In the genomic region with DNA sequence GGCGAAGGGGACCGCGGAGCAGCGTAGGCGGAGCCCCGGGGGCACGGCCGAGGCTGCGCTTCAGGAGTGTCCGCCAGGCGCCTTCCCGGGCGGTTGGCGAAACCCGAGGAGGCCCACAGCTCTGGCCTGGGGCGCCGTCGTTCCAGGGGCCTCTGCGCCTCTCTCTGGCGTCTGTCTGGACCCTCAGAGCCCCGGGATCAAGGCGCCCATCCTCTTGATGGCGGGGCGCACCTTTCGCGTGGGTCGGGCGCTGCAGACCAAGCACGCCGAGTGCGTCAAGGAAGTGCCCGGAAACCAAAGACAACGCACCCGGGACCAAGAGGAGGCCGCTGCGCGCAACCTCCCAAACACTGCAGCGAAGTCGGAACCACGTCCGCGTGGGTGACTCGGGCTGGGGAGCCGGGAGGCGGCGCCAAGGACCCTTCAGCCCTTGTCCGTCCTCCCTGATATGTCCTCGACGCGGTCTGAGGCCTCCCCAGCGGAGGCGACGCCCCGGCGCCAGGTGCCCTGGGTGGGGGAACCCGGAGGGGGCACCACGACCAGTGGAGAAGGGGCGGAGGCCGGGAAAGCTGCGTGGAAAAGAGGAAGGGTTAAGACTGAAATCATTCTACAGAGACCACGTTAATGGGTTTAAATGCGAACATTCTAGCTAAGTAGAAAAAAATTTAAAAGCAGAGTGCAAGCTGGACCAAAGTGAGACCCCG, we compare ENCODE assay signal across 22 cellular contexts. TPM values are rescaled to one million over a fixed set of nuclear protein-coding genes. Genes with fewer than 3 reads are reported as not detected.
DNase-seq lines count a peak whose midpoint lies in the region; ATAC-seq and TF ChIP-seq lines count a peak whose summit lies in the region.
"Had no signal": no experiment of that assay in that cellular context is flagged by ENCODE, and none has a peak within 500 bp of the region (broad histone marks: within the 10 kb centered on the region; RNA-seq: fewer than 3 reads in every experiment).

No MANE protein-coding gene starts in this region.

- peak overlapping the region; percentile 56 for H3K4me3 ChIP-seq in endodermal cell (ENCODE audit: low read length)
- no peak overlapping the region for H3K4me3 ChIP-seq in upper lobe of right lung

- peaks cover 64% of the 10 kb centered on the region for H3K27me3 Mint-ChIP-seq in T-helper 1 cell treated with Interleukin-12 subunit alpha and Interleukin-12 subunit beta and Interleukin-4 antibody, amounts not matched to agents 30 μg/mL and 1 μg/mL, for 36 hours (ENCODE audit: low read depth)
- H3K27me3 Mint-ChIP-seq in endodermal cell (ENCODE audit: insufficient read depth) (peaks cover 97% of the 10 kb centered on the region), neural crest cell (ENCODE audit: low read depth) (peaks cover 95% of the 10 kb centered on the region)

- H3K27ac ChIP-seq in endodermal cell (ENCODE audit: low read depth, low read length) (no peak overlapping the region), upper lobe of right lung (no peak overlapping the region)

- peaks cover 4% of the 10 kb centered on the region; the same call in 1 of the 2 replicates for H3K4me1 ChIP-seq in ES-I3 (ENCODE audit: insufficient read depth, low read length)
- no peaks in the 10 kb centered on the region for H3K4me1 ChIP-seq in endodermal cell (ENCODE audit: control insufficient read depth, insufficient read depth, low read length)
- H3K4me1 ChIP-seq in upper lobe of right lung, result peaks cover 8% of the 10 kb centered on the region

- TF ChIP-seq CTCF in endodermal cell (conservative IDR thresholded peaks at IDR 0.05) (peak; percentile 57), neural crest cell (conservative IDR thresholded peaks at IDR 0.05) (peak; percentile 31), upper lobe of right lung (IDR thresholded peaks at IDR 0.05) (no peak)

- intact Hi-C loops in upper lobe of right lung (cut with DNase I), result no loop called here

- peaks cover 99% of the 10 kb centered on the region for H3K27me3 ChIP-seq in endodermal cell (ENCODE audit: control insufficient read depth, insufficient read depth, low read length, poor library complexity, severe bottlenecking)
- peaks cover 97% of the 10 kb centered on the region for H3K27me3 ChIP-seq in upper lobe of right lung

- H3K9ac ChIP-seq in ES-I3 (ENCODE audit: low read depth, low read length), result peak overlapping the region; percentile 48; the same call in 1 of the 2 replicates
- H3K9ac ChIP-seq in endodermal cell (ENCODE audit: extremely low read depth, low read length, poor library complexity, severe bottlenecking), result no peak overlapping the region

- H3K9me3 ChIP-seq in ES-I3 (ENCODE audit: control insufficient read depth, insufficient read depth, low read length) (no peaks in the 10 kb centered on the region), endodermal cell (ENCODE audit: control insufficient read depth, low read length) (no peaks in the 10 kb centered on the region), upper lobe of right lung (no peaks in the 10 kb centered on the region)

- H3K27ac Mint-ChIP-seq in T-helper 1 cell treated with Interleukin-12 subunit alpha and Interleukin-12 subunit beta and Interleukin-4 antibody, amounts not matched to agents 30 μg/mL and 1 μg/mL, for 36 hours, result no peak overlapping the region
- H3K27ac Mint-ChIP-seq in endodermal cell (no peak overlapping the region), neural crest cell (ENCODE audit: unreplicated experiment) (no peak overlapping the region)
- H3K27ac Mint-ChIP-seq: CD4-positive, CD25-positive, alpha-beta regulatory T cell; stimulated activated naive CD8-positive, alpha-beta T cell treated with anti-CD3 and anti-CD28 coated beads, Interleukin-15, Interleukin-2, amounts not matched to agents 100 ng/mL and 50 ng/mL, for 24 hours had no signal

- H3K9me3 Mint-ChIP-seq in T-helper 1 cell treated with Interleukin-12 subunit alpha and Interleukin-12 subunit beta and Interleukin-4 antibody, amounts not matched to agents 30 μg/mL and 1 μg/mL, for 36 hours, result no peaks in the 10 kb centered on the region
- H3K9me3 Mint-ChIP-seq in endodermal cell (peaks cover 2% of the 10 kb centered on the region), neural crest cell (no peaks in the 10 kb centered on the region)
- H3K9me3 Mint-ChIP-seq: stimulated activated naive CD8-positive, alpha-beta T cell treated with anti-CD3 and anti-CD28 coated beads, Interleukin-15, Interleukin-2, amounts not matched to agents 100 ng/mL and 50 ng/mL, for 24 hours had no signal

- H3K4me1 Mint-ChIP-seq in T-helper 1 cell treated with Interleukin-12 subunit alpha and Interleukin-12 subunit beta and Interleukin-4 antibody, amounts not matched to agents 30 μg/mL and 1 μg/mL, for 36 hours (ENCODE audit: low read depth), result no peaks in the 10 kb centered on the region
- no peaks in the 10 kb centered on the region for H3K4me1 Mint-ChIP-seq in endodermal cell
- H3K4me1 Mint-ChIP-seq in neural crest cell, result no peaks in the 10 kb centered on the region

- DNase-seq in T-helper 1 cell, result no peak
- DNase-seq in endodermal cell, result peak; percentile 82
- no peak for DNase-seq in neural crest cell (ENCODE audit: low read depth, low spot score)
- DNase-seq in HCEC 1CT, result no peak
- no peak for DNase-seq in upper lobe of right lung
- DNase-seq in NCI-H187 treated with DMSO at 0.1 percent for 48 hours (lab: John Stamatoyannopoulos, UW), result no peak
- DNase-seq: activated effector memory CD4-positive, alpha-beta T cell treated with anti-CD3 and anti-CD28 coated beads, Interleukin-2, amount 50 U/mL, for 16 hours; amygdala; CD4-positive, CD25-positive, alpha-beta regulatory T cell; DMS79; effector memory CD4-positive, alpha-beta T cell; hippocampal formation; NCI-H1694; SHP77 had no signal

- WGBS in endodermal cell (ENCODE audit: insufficient coverage in 1 of 2, insufficient read length in 1 of 2), 2 experiments, result 2 to 4% methylated on average over 45 to 63 of the region's 63 CpGs

- peak overlapping the region; percentile 25 for H3K4me3 Mint-ChIP-seq in T-helper 1 cell treated with Interleukin-12 subunit alpha and Interleukin-12 subunit beta and Interleukin-4 antibody, amounts not matched to agents 30 μg/mL and 1 μg/mL, for 36 hours
- H3K4me3 Mint-ChIP-seq in endodermal cell, result peak overlapping the region; percentile 60
- no peak overlapping the region for H3K4me3 Mint-ChIP-seq in neural crest cell
- H3K4me3 Mint-ChIP-seq: CD4-positive, CD25-positive, alpha-beta regulatory T cell; stimulated activated naive CD8-positive, alpha-beta T cell treated with anti-CD3 and anti-CD28 coated beads, Interleukin-15, Interleukin-2, amounts not matched to agents 100 ng/mL and 50 ng/mL, for 24 hours had no signal

- H3K36me3 Mint-ChIP-seq in T-helper 1 cell treated with Interleukin-12 subunit alpha and Interleukin-12 subunit beta and Interleukin-4 antibody, amounts not matched to agents 30 μg/mL and 1 μg/mL, for 36 hours (ENCODE audit: low read depth), result no peaks in the 10 kb centered on the region
- H3K36me3 Mint-ChIP-seq in endodermal cell (ENCODE audit: low read depth), result no peaks in the 10 kb centered on the region
- H3K36me3 Mint-ChIP-seq in neural crest cell (ENCODE audit: low read depth), result no peaks in the 10 kb centered on the region
- H3K36me3 Mint-ChIP-seq: CD4-positive, CD25-positive, alpha-beta regulatory T cell had no signal

- no peaks in the 10 kb centered on the region for H3K36me3 ChIP-seq in ES-I3 (ENCODE audit: insufficient read depth, low read length)
- no peaks in the 10 kb centered on the region for H3K36me3 ChIP-seq in endodermal cell (ENCODE audit: control insufficient read depth, insufficient read depth, low read length)
- H3K36me3 ChIP-seq in upper lobe of right lung, result no peaks in the 10 kb centered on the region

- no peak for ATAC-seq in upper lobe of right lung

RNA-seq across cellular contexts. Expression of a gene that starts 9.9 kb away (rescaled TPM):
- 1 to 10 TPM in 1 of 2 donors, not detected in 1; 1.2 TPM for total RNA-seq in endodermal cell
- 1.4 TPM for polyA plus RNA-seq in endodermal cell (2013, experiment 1 of 2)
- polyA plus RNA-seq in endodermal cell (2013, experiment 2 of 2), result 0.95 TPM
- total RNA-seq in neural crest cell, result 0.91 and 1.1 TPM in 2 replicates
- not detected for total RNA-seq in upper lobe of right lung
- total RNA-seq: CD4-positive, CD25-positive, alpha-beta regulatory T cell; liver; M059J; renal cortical epithelial cell; T-helper 1 cell treated with Interleukin-12 subunit alpha and Interleukin-12 subunit beta and Interleukin-4 antibody, amounts not matched to agents 30 ng/mL and 1 ng/mL, for 36 hours had no signal
- polyA plus RNA-seq: CD4-positive, CD25-positive, alpha-beta regulatory T cell; liver; urinary bladder had no signal
